10 cellular contexts compared by ENCODE assay signal in the genomic region with DNA sequence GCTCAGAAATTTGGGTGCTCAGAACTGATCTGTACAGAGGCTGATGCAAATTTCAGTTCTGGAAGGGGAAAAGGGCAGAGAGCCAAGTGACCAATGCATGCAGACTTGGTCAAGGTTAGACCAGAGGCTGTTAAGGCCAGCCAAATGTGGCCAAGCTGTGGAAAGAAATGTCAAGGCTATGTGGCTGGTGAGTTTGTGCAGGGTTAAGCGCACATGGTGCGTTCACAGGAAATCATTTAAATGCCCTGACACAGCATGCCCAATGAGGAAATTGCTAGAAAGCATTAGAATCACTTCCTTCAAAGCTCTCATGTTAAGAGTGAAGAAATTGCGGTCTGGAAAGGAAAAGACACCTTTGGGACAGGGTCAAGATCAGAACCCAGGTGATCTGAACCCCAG. TPM values are rescaled to one million over a fixed set of nuclear protein-coding genes. Genes with fewer than 3 reads are reported as not detected.
A peak's percentile ranks its signal among the peaks of the same experiment; 100 is the strongest.
DNase-seq lines count a peak whose midpoint lies in the region; ATAC-seq, FAIRE-seq and TF ChIP-seq lines count a peak whose summit lies in the region.
"Had no signal": no experiment of that assay in that cellular context is flagged by ENCODE, and none has a peak within 500 bp of the region (broad histone marks: within the 10 kb centered on the region; RNA-seq: fewer than 3 reads in every experiment).

No MANE protein-coding gene starts in this region.

- TF ChIP-seq CTCF in activated CD8-positive, alpha-beta T cell treated with anti-CD3 and anti-CD28 coated beads for 36 hours (IDR thresholded peaks at IDR 0.05) = no peak

- DNase-seq in stimulated activated naive CD8-positive, alpha-beta T cell treated with anti-CD3 and anti-CD28 coated beads, Interleukin-15, amount 100 ng/mL, for 72 hours = no peak
- DNase-seq in stimulated activated naive CD8-positive, alpha-beta T cell treated with anti-CD3 and anti-CD28 coated beads, Interleukin-15, Interleukin-2, amounts not matched to agents 100 U/mL and 50 U/mL, for 24 hours = no peak
- DNase-seq in activated CD8-positive, alpha-beta T cell treated with anti-CD3 and anti-CD28 coated beads for 36 hours = no peak
- DNase-seq in NCI-H82 treated with DMSO at 0.1 percent for 48 hours (lab: John Stamatoyannopoulos, UW; ENCODE audit: unreplicated experiment) = no peak
- DNase-seq in HTR-8/SVneo (ENCODE audit: insufficient read length, low spot score) = no peak
- DNase-seq in putamen (ENCODE audit: low spot score) = no peak

- H3K27me3 Mint-ChIP-seq in stimulated activated naive CD8-positive, alpha-beta T cell treated with anti-CD3 and anti-CD28 coated beads, Interleukin-15, amount 100 ng/mL, for 72 hours = peaks cover 23% of the 10 kb centered on the region
- H3K27me3 Mint-ChIP-seq in activated CD8-positive, alpha-beta T cell treated with anti-CD3 and anti-CD28 coated beads for 36 hours = peaks cover 24% of the 10 kb centered on the region

- peak; percentile 44 for ATAC-seq in stimulated activated naive CD8-positive, alpha-beta T cell treated with anti-CD3 and anti-CD28 coated beads, Interleukin-15, amount 100 ng/mL, for 72 hours
- no peak for ATAC-seq in stimulated activated naive CD8-positive, alpha-beta T cell treated with anti-CD3 and anti-CD28 coated beads, Interleukin-15, Interleukin-2, amounts not matched to agents 100 U/mL and 50 U/mL, for 24 hours
- ATAC-seq in HG03159 (IDR thresholded peaks at IDR 0.05; ENCODE audit: unreplicated experiment) (peak; percentile 31), GM21515 (IDR thresholded peaks at IDR 0.05; ENCODE audit: unreplicated experiment) (no peak)
- peak; percentile 10 for ATAC-seq in activated CD8-positive, alpha-beta T cell treated with anti-CD3 and anti-CD28 coated beads for 36 hours

- no peak overlapping the region for H3K4me3 Mint-ChIP-seq in stimulated activated naive CD8-positive, alpha-beta T cell treated with anti-CD3 and anti-CD28 coated beads, Interleukin-15, amount 100 ng/mL, for 72 hours
- no peak overlapping the region for H3K4me3 Mint-ChIP-seq in activated CD8-positive, alpha-beta T cell treated with anti-CD3 and anti-CD28 coated beads for 36 hours
- H3K4me3 Mint-ChIP-seq: activated CD4-positive, alpha-beta T cell treated with anti-CD3 and anti-CD28 coated beads, Interleukin-2, amount 10 ng/mL, durations not matched to agents 7 days and 5 days; HFFc6 had no signal

- CTCF ChIA-PET in activated CD8-positive, alpha-beta T cell treated with anti-CD3 and anti-CD28 coated beads for 36 hours (lab: Charles Lee) = interaction anchor here (0.5 to 5.7 kb wide), 19 partner anchors 10 to 497 kb away, joined by 3 to 76 read pairs (median 5); no protein-coding TSS in a partner anchor

- intact Hi-C loops in activated CD8-positive, alpha-beta T cell treated with anti-CD3 and anti-CD28 coated beads for 36 hours (cut with micrococcal nuclease) = no loop called here

- POLR2A ChIA-PET in activated CD8-positive, alpha-beta T cell treated with anti-CD3 and anti-CD28 coated beads for 36 hours (lab: Charles Lee) = interaction anchor here (1.1 kb wide), 1 partner anchor 362 kb away, joined by 3 read pairs; no protein-coding TSS in a partner anchor

- H3K4me1 Mint-ChIP-seq in stimulated activated naive CD8-positive, alpha-beta T cell treated with anti-CD3 and anti-CD28 coated beads, Interleukin-15, amount 100 ng/mL, for 72 hours = peaks cover 28% of the 10 kb centered on the region
- peaks cover 16% of the 10 kb centered on the region for H3K4me1 Mint-ChIP-seq in activated CD8-positive, alpha-beta T cell treated with anti-CD3 and anti-CD28 coated beads for 36 hours (ENCODE audit: low read depth)

- no peaks in the 10 kb centered on the region for H3K9me3 Mint-ChIP-seq in stimulated activated naive CD8-positive, alpha-beta T cell treated with anti-CD3 and anti-CD28 coated beads, Interleukin-15, amount 100 ng/mL, for 72 hours
- no peaks in the 10 kb centered on the region for H3K9me3 Mint-ChIP-seq in activated CD8-positive, alpha-beta T cell treated with anti-CD3 and anti-CD28 coated beads for 36 hours
- H3K9me3 Mint-ChIP-seq: activated CD4-positive, alpha-beta T cell treated with anti-CD3 and anti-CD28 coated beads, Interleukin-2, amount 10 ng/mL, durations not matched to agents 7 days and 5 days; HFFc6 had no signal

- FAIRE-seq in HTR-8/SVneo (lab: Jason Lieb, UNC) = no peak

- no peak overlapping the region for H3K27ac Mint-ChIP-seq in stimulated activated naive CD8-positive, alpha-beta T cell treated with anti-CD3 and anti-CD28 coated beads, Interleukin-15, amount 100 ng/mL, for 72 hours
- no peak overlapping the region for H3K27ac Mint-ChIP-seq in activated CD8-positive, alpha-beta T cell treated with anti-CD3 and anti-CD28 coated beads for 36 hours
- H3K27ac Mint-ChIP-seq: activated CD4-positive, alpha-beta T cell treated with anti-CD3 and anti-CD28 coated beads, Interleukin-2, amount 10 ng/mL, durations not matched to agents 7 days and 5 days; HFFc6 had no signal

- H3K36me3 Mint-ChIP-seq in activated CD8-positive, alpha-beta T cell treated with anti-CD3 and anti-CD28 coated beads for 36 hours (ENCODE audit: low read depth) = no peaks in the 10 kb centered on the region

RNA-seq across cellular contexts. Expression of gene PTPN3, which starts 58.0 kb away (rescaled TPM):
- total RNA-seq in activated CD8-positive, alpha-beta T cell treated with anti-CD3 and anti-CD28 coated beads for 36 hours = 1 to 10 TPM in 1 of 2 experiments, under 1 TPM in 1; 0.58 to 1.3 TPM
- total RNA-seq: activated CD4-positive, alpha-beta T cell treated with anti-CD3 and anti-CD28 coated beads, Interleukin-2, amount 10 ng/mL, durations not matched to agents 7 days and 5 days; HFFc6 had no signal

Comparison
In these comparisons a context has a peak if more than half of its experiments do, and no peak if none do; other contexts are left out.
1. ATAC-seq: peak in stimulated activated naive CD8-positive, alpha-beta T cell treated with anti-CD3 and anti-CD28 coated beads, Interleukin-15, amount 100 ng/mL, for 72 hours (single experiment), HG03159 (single experiment) and activated CD8-positive, alpha-beta T cell treated with anti-CD3 and anti-CD28 coated beads for 36 hours (single experiment); none in stimulated activated naive CD8-positive, alpha-beta T cell treated with anti-CD3 and anti-CD28 coated beads, Interleukin-15, Interleukin-2, amounts not matched to agents 100 U/mL and 50 U/mL, for 24 hours (single experiment) and GM21515 (single experiment).